1 cellular context compared by ENCODE assay signal in the genomic region with DNA sequence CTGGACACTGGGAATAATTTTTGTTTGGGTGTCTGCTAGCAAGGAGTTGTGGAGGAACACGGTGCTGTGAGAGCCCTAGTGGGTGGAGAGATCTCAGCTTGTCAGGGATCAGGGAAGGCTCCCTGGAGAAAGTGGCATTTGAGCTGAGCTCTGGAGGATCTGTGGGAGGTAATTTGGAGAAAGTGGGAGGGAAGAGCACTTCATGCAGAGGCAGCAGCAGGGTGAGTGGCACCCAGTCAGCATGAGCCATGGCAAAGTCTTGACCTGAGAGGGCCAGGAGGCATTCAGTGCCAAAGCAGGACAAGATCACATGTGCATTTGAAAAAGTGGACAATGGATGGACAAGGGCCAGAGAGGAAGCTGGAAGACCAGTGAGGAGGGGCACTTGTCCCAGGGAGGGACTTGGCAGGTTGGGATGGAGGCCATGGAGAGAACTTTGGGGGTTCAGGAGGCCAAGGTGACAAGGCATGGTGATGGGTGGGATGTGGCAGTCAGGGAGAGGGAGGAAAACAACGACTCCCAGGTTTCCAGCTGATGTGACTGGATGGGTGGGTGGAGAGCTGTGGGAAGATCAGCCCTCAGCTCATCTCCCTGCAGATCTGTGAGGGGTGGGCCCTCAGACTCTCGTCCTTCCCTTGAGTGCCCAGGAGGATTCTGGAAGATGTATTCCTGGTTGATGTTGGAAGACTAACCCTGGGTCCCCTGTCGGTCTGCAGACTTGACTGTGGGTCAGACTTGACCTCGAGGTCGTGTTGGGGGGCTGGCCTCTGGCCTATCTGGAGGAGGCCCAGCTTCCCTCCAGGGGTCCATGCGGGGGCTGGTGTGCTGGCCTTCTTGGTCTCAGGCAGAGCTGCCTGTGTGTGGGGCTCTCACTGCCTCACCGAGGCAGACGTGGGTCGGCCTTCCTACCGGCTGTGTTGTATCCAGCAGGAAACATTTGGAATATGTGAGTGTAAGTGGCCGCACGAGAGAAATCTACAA.
TF ChIP-seq lines count a peak whose summit lies in the region.

No MANE protein-coding gene starts in this region.

TF ChIP-seq in K562, 482 proteins besides CTCF, POLR2A, EP300 and RAD21:
- TF ChIP-seq ZFP36 (IDR thresholded peaks at IDR 0.05; ENCODE audit: low read depth, low read length, partially characterized antibody) (peak; percentile 17), NUFIP1 (IDR thresholded peaks at IDR 0.05; ENCODE audit: partially characterized antibody) (no peak)
TF ChIP-seq in K562: peak in this region for 1.
